Comparison of ENCODE assay signal across 14 cellular contexts in the genomic region with DNA sequence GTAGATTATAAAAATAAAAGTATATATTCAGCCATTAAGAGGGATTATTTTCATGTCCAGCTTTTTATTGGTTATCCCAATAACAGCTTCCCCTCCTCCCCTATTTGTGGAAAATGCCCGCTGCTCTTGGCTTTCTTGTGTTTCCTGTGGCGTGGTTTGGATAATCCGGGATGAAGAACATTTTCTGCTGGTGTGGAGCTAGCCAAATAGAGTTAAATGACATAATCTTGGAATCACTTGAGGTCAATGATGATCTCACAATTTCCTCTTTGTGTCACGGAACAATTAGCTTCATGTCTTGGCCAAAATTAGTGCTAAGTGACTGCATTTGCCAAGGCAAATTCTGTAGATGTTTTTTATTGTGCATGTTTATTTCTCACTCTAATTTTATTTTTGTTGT.
"Had no signal": no experiment of that assay in that cellular context is flagged by ENCODE, and none has a peak within 500 bp of the region (broad histone marks: within the 10 kb centered on the region; RNA-seq: fewer than 3 reads in every experiment).

No MANE protein-coding gene starts in this region.

- H3K9me3 ChIP-seq: adrenal gland, body of pancreas, sigmoid colon, spleen, testis, upper lobe of left lung had no signal

- H3K36me3 ChIP-seq: adrenal gland, sigmoid colon, spleen, upper lobe of left lung, WERI-Rb-1 had no signal

- DNase-seq: activated CD4-positive, alpha-beta memory T cell treated with anti-CD3 and anti-CD28 coated beads for 36 hours; activated CD8-positive, alpha-beta memory T cell treated with anti-CD3 and anti-CD28 coated beads, Interleukin-2, amount 10 ng/mL, durations not matched to agents 7 days and 5 days; activated effector memory CD4-positive, alpha-beta T cell treated with Interleukin-2 at 50 U/mL for 16 hours; activated T-cell treated with anti-CD3 and anti-CD28 coated beads, Interleukin-2, amount 50 U/mL, for 1 hour; adrenal gland; body of pancreas; glutamatergic neuron; sigmoid colon; spleen; stimulated activated naive CD8-positive, alpha-beta T cell treated with anti-CD3 and anti-CD28 coated beads, Interleukin-15, amount 100 ng/mL, for 72 hours; testis; upper lobe of left lung; WERI-Rb-1 had no signal

- H3K27ac ChIP-seq: adrenal gland, body of pancreas, sigmoid colon, spleen, testis, upper lobe of left lung, WERI-Rb-1 had no signal

- H3K27me3 ChIP-seq: adrenal gland, body of pancreas, sigmoid colon, spleen, testis, upper lobe of left lung had no signal

- H3K4me1 ChIP-seq: adrenal gland, body of pancreas, sigmoid colon, testis had no signal

- ATAC-seq: activated CD8-positive, alpha-beta memory T cell treated with anti-CD3 and anti-CD28 coated beads, Interleukin-2, amount 10 ng/mL, durations not matched to agents 7 days and 5 days; body of pancreas; SK-N-SH treated with all-trans-retinoic acid at 6 μM for 48 hours; stimulated activated naive CD8-positive, alpha-beta T cell treated with anti-CD3 and anti-CD28 coated beads, Interleukin-15, amount 100 ng/mL, for 72 hours had no signal

- H3K4me3 ChIP-seq: adrenal gland, body of pancreas, sigmoid colon, spleen, testis, upper lobe of left lung had no signal
